1 cellular context compared by ENCODE assay signal in genomic region chr20:32893878-32894483, GRCh38.
TF ChIP-seq lines count a peak whose summit lies in the region.

No MANE protein-coding gene starts in this region.

TF ChIP-seq in H1, 55 proteins besides CTCF, POLR2A, EP300 and RAD21:
- 0 out of 2 replicates have a peak, but pooled peaks have one; percentile 14 for TF ChIP-seq MAX (IDR thresholded peaks at IDR 0.05)
- TF ChIP-seq TCF12 (IDR thresholded peaks at IDR 0.05; ENCODE audit: low read depth, low read length): no peak
- TF ChIP-seq SIN3A (conservative IDR thresholded peaks at IDR 0.05 in 1 of 2, IDR thresholded peaks at IDR 0.05 in 1 of 2; ENCODE audit: low read depth in 1 of 2, low read length in 2 of 2): 0 out of 4 replicates have a peak, but pooled peaks of 1 of the 2 experiments have one; percentile 40
- TF ChIP-seq NANOG (IDR thresholded peaks at IDR 0.05; ENCODE audit: insufficient read depth, low read depth, low read length, poor library complexity, severe bottlenecking): no peak
- no peak for TF ChIP-seq RFX5 (IDR thresholded peaks at IDR 0.05; ENCODE audit: borderline replicate concordance, low read depth, low read length)
- no peak for TF ChIP-seq CTBP2 (IDR thresholded peaks at IDR 0.05; ENCODE audit: borderline replicate concordance, insufficient read depth, insufficient read length, low read length)
- peak in 1 of 2 experiments; percentile 46; a peak in 1 of 4 replicates for TF ChIP-seq HDAC2 (IDR thresholded peaks at IDR 0.05; ENCODE audit: borderline replicate concordance in 1 of 2, low read depth in 2 of 2, low read length in 2 of 2)
- TF ChIP-seq CBX8 (IDR thresholded peaks at IDR 0.05; ENCODE audit: borderline replicate concordance, low read depth, low read length): no peak
- no peak for TF ChIP-seq ATF2 (IDR thresholded peaks at IDR 0.05; ENCODE audit: low read length)
- TF ChIP-seq JUN (IDR thresholded peaks at IDR 0.05; ENCODE audit: low read depth, low read length): no peak
TF ChIP-seq in H1: peak in this region for 3.
